Comparison of ENCODE assay signal across 8 cellular contexts in genomic region chr1:157137051-157137772, GRCh38. TPM values are rescaled to one million over a fixed set of nuclear protein-coding genes. Genes with fewer than 3 reads are reported as not detected.
DNase-seq lines count a peak whose midpoint lies in the region; ATAC-seq, FAIRE-seq and TF ChIP-seq lines count a peak whose summit lies in the region.

No MANE protein-coding gene starts in this region.

- H3K27ac Mint-ChIP-seq in activated CD4-positive, alpha-beta T cell treated with anti-CD3 and anti-CD28 coated beads, Interleukin-2, amount 10 ng/mL, durations not matched to agents 24 days and 14 days = peak overlapping the region; percentile 88
- H3K27ac Mint-ChIP-seq in endothelial cell (ENCODE audit: unreplicated experiment) (peak overlapping the region; percentile 98), naive B cell (peak overlapping the region; percentile 93 to 98 (median 96))

- TF ChIP-seq CTCF in RWPE2 (IDR thresholded peaks at IDR 0.05; ENCODE audit: poor library complexity, severe bottlenecking) (no peak), endothelial cell (IDR thresholded peaks at IDR 0.05; ENCODE audit: unreplicated experiment) (no peak)

- H3K27ac ChIP-seq in RWPE2 (ENCODE audit: poor library complexity, severe bottlenecking) = peak overlapping the region; percentile 54

- H3K36me3 ChIP-seq in RWPE2 (ENCODE audit: low read depth) = peaks cover 39% of the 10 kb centered on the region

- no peak for ATAC-seq in RWPE2 (ENCODE audit: low read depth)
- no peak for ATAC-seq in naive B cell (ENCODE audit: low read depth in 2 of 2)
- ATAC-seq in HG02571 (IDR thresholded peaks at IDR 0.05; ENCODE audit: unreplicated experiment) = no peak
- no peak for ATAC-seq in HG02588 (IDR thresholded peaks at IDR 0.05; ENCODE audit: unreplicated experiment)

- no peaks in the 10 kb centered on the region for H3K9me3 ChIP-seq in RWPE2 (ENCODE audit: severe bottlenecking)

- peaks cover 14% of the 10 kb centered on the region for H3K4me1 ChIP-seq in RWPE2 (ENCODE audit: insufficient read depth, poor library complexity, severe bottlenecking)

- H3K27me3 Mint-ChIP-seq in activated CD4-positive, alpha-beta T cell treated with anti-CD3 and anti-CD28 coated beads, Interleukin-2, amount 10 ng/mL, durations not matched to agents 24 days and 14 days = no peaks in the 10 kb centered on the region
- H3K27me3 Mint-ChIP-seq in endothelial cell (ENCODE audit: unreplicated experiment) (peaks cover 9% of the 10 kb centered on the region), naive B cell (no peaks in the 10 kb centered on the region)

- no peaks in the 10 kb centered on the region for H3K9me3 Mint-ChIP-seq in activated CD4-positive, alpha-beta T cell treated with anti-CD3 and anti-CD28 coated beads, Interleukin-2, amount 10 ng/mL, durations not matched to agents 24 days and 14 days
- H3K9me3 Mint-ChIP-seq in endothelial cell (ENCODE audit: unreplicated experiment) (peaks cover 5% of the 10 kb centered on the region), naive B cell (no peaks in the 10 kb centered on the region)

- peak; percentile 57 for DNase-seq in activated CD4-positive, alpha-beta T cell treated with anti-CD3 and anti-CD28 coated beads, Interleukin-2, amount 10 ng/mL, durations not matched to agents 24 days and 14 days
- DNase-seq in activated CD4-positive, alpha-beta T cell treated with anti-CD3 and anti-CD28 coated beads for 48 hours = no peak
- no peak for DNase-seq in RWPE2 (ENCODE audit: low spot score)
- DNase-seq in endothelial cell (ENCODE audit: low spot score) = peak; percentile 24
- peak; percentile 27 for DNase-seq in naive B cell
- no peak for DNase-seq in GM19239 (ENCODE audit: insufficient read length, low spot score)

- FAIRE-seq in GM19239 (lab: Jason Lieb, UNC) = no peak

- peaks cover 49% of the 10 kb centered on the region for H3K36me3 Mint-ChIP-seq in activated CD4-positive, alpha-beta T cell treated with anti-CD3 and anti-CD28 coated beads, Interleukin-2, amount 10 ng/mL, durations not matched to agents 24 days and 14 days (ENCODE audit: low read depth)
- peaks cover 36% of the 10 kb centered on the region for H3K36me3 Mint-ChIP-seq in endothelial cell (ENCODE audit: low read depth, unreplicated experiment)
- H3K36me3 Mint-ChIP-seq in naive B cell = peaks cover 23 to 28% of the 10 kb centered on the region in 2 donors

- intact Hi-C loops in activated CD4-positive, alpha-beta T cell treated with anti-CD3 and anti-CD28 coated beads, Interleukin-2, amount 10 ng/mL, durations not matched to agents 24 days and 14 days (cut with micrococcal nuclease) = no loop called here

- H3K4me3 ChIP-seq in RWPE2 (ENCODE audit: severe bottlenecking) = peak overlapping the region; percentile 80

- no peaks in the 10 kb centered on the region for H3K27me3 ChIP-seq in RWPE2 (ENCODE audit: insufficient read depth, poor library complexity, severe bottlenecking)

- H3K4me3 Mint-ChIP-seq in activated CD4-positive, alpha-beta T cell treated with anti-CD3 and anti-CD28 coated beads, Interleukin-2, amount 10 ng/mL, durations not matched to agents 24 days and 14 days = peak overlapping the region; percentile 99
- peak overlapping the region; percentile 100 for H3K4me3 Mint-ChIP-seq in endothelial cell (ENCODE audit: unreplicated experiment)
- H3K4me3 Mint-ChIP-seq in naive B cell = peak overlapping the region; percentile 83 to 97 (median 95)

- H3K4me1 Mint-ChIP-seq in activated CD4-positive, alpha-beta T cell treated with anti-CD3 and anti-CD28 coated beads, Interleukin-2, amount 10 ng/mL, durations not matched to agents 24 days and 14 days = peaks cover 73% of the 10 kb centered on the region
- H3K4me1 Mint-ChIP-seq in endothelial cell (ENCODE audit: unreplicated experiment) (peaks cover 42% of the 10 kb centered on the region), naive B cell (peaks cover 36 to 37% (median 36%) of the 10 kb centered on the region in 3 donors)

RNA-seq across cellular contexts. Expression of gene ETV3, which starts 1.0 kb away (rescaled TPM):
- 40.4 and 41.3 TPM in 2 replicates for total RNA-seq in activated CD4-positive, alpha-beta T cell treated with anti-CD3 and anti-CD28 coated beads, Interleukin-2, amount 10 ng/mL, durations not matched to agents 24 days and 14 days
- 52.3 TPM for total RNA-seq in endothelial cell (ENCODE audit: unreplicated experiment)
- polyA plus RNA-seq in naive B cell (ENCODE audit: low read depth in 6 of 6) = 10 to 100 TPM in 4 of 6 donors, 1 to 10 TPM in 2; 2.3 to 14.5 (median 12.3) TPM

RNA-seq across cellular contexts. Expression of gene ETV3L, which starts 37.6 kb away (rescaled TPM):
- not detected in 2 replicates for total RNA-seq in activated CD4-positive, alpha-beta T cell treated with anti-CD3 and anti-CD28 coated beads, Interleukin-2, amount 10 ng/mL, durations not matched to agents 24 days and 14 days
- not detected for total RNA-seq in endothelial cell (ENCODE audit: unreplicated experiment)
- polyA plus RNA-seq in naive B cell (ENCODE audit: low read depth in 6 of 6) = not detected

Comparison
In these comparisons a context has a peak if more than half of its experiments do, and no peak if none do; other contexts are left out.
1. DNase-seq: peak in activated CD4-positive, alpha-beta T cell treated with anti-CD3 and anti-CD28 coated beads, Interleukin-2, amount 10 ng/mL, durations not matched to agents 24 days and 14 days (single experiment), endothelial cell (single experiment) and naive B cell (single experiment); none in activated CD4-positive, alpha-beta T cell treated with anti-CD3 and anti-CD28 coated beads for 48 hours (single experiment), RWPE2 (single experiment) and GM19239 (single experiment).
2. Peak in every context shown above with its lines, with median percentiles within 50 percentile points of each other: H3K27ac Mint-ChIP-seq and H3K4me3 Mint-ChIP-seq.